ENCODE assay signal across 19 cellular contexts in the genomic region with DNA sequence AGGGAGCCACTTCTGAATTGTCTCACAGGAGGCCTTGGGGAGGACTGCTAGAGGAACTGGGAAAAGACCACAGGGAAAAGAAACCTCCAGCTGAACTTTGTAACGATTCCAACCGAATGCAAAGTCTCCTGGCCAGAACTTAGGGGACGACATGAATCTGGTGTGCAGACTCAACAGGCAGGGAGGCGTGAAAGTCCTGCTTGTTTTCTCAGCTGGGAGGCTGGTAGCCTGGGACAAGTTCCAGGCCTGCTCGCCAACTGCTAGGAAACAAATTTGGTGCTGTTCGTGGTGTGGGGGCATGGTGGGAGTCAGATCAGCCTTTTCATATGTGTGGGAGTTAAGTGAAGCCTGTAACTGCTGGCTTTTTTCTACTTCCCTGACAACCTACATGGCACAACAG.
"Had no signal": no experiment of that assay in that cellular context is flagged by ENCODE, and none has a peak within 500 bp of the region (broad histone marks: within the 10 kb centered on the region; RNA-seq: fewer than 3 reads in every experiment).

No MANE protein-coding gene starts in this region.

- H3K36me3 ChIP-seq: right atrium auricular region, upper lobe of left lung had no signal

- H3K36me3 Mint-ChIP-seq: activated naive CD8-positive, alpha-beta T cell treated with anti-CD3 and anti-CD28 coated beads, Interleukin-2, amount 10 ng/mL, durations not matched to agents 7 days and 5 days; brain; naive B cell had no signal

- H3K27me3 ChIP-seq: foreskin keratinocyte, right atrium auricular region, testis, upper lobe of left lung had no signal

- H3K9me3 ChIP-seq: right atrium auricular region, testis, upper lobe of left lung had no signal

- H3K4me1 Mint-ChIP-seq: activated CD4-positive, alpha-beta T cell treated with anti-CD3 and anti-CD28 coated beads, Interleukin-2, amount 10 ng/mL, durations not matched to agents 7 days and 5 days; activated naive CD8-positive, alpha-beta T cell treated with anti-CD3 and anti-CD28 coated beads, Interleukin-2, amount 10 ng/mL, durations not matched to agents 7 days and 5 days; brain; naive B cell; stimulated activated naive CD8-positive, alpha-beta T cell treated with anti-CD3 and anti-CD28 coated beads, Interleukin-15, amount 100 ng/mL, for 72 hours had no signal

- H3K27ac Mint-ChIP-seq: activated CD4-positive, alpha-beta T cell treated with anti-CD3 and anti-CD28 coated beads, Interleukin-2, amount 10 ng/mL, durations not matched to agents 7 days and 5 days; activated naive CD8-positive, alpha-beta T cell treated with anti-CD3 and anti-CD28 coated beads, Interleukin-2, amount 10 ng/mL, durations not matched to agents 7 days and 5 days; activated T-helper 1 cell treated with anti-CD3 and anti-CD28 coated beads, Interleukin-12 subunit alpha, Interleukin-12 subunit beta, Interleukin-2, Interleukin-4 antibody, amounts not matched to agents 30 ng/mL and 10 ng/mL and 1 ng/mL, durations not matched to agents 14 hours and 24 hours and 36 hours; brain; naive B cell; T-helper 2 cell treated with Interferon-gamma antibody and Interleukin-4, amounts not matched to agents 5 μg/mL and 100 μg/mL, for 36 hours had no signal

- H3K4me3 ChIP-seq: lung, right atrium auricular region, testis, upper lobe of left lung had no signal

- DNase-seq: activated CD4-positive, alpha-beta T cell treated with anti-CD3 and anti-CD28 coated beads, Interleukin-2, amount 10 ng/mL, durations not matched to agents 7 days and 5 days; activated CD4-positive, CD25-positive, alpha-beta regulatory T cell; activated naive CD4-positive, alpha-beta T cell; activated naive CD8-positive, alpha-beta T cell treated with anti-CD3 and anti-CD28 coated beads, Interleukin-2, amount 10 ng/mL, durations not matched to agents 7 days and 5 days; central memory CD4-positive, alpha-beta T cell; effector CD8-positive, alpha-beta T cell; left colon; naive B cell; stimulated activated CD4-positive, alpha-beta T cell treated with anti-CD3 and anti-CD28 coated beads, Interleukin-15, amount 100 ng/mL, for 24 hours; stimulated activated CD4-positive, alpha-beta T cell treated with anti-CD3 and anti-CD28 coated beads, Interleukin-4, amount 100 ng/mL, for 24 hours; stimulated activated naive CD8-positive, alpha-beta T cell treated with anti-CD3 and anti-CD28 coated beads, Interleukin-15, amount 100 ng/mL, for 72 hours; testis; upper lobe of left lung had no signal

- H3K27me3 Mint-ChIP-seq: activated CD4-positive, alpha-beta T cell treated with anti-CD3 and anti-CD28 coated beads, Interleukin-2, amount 10 ng/mL, durations not matched to agents 7 days and 5 days; activated naive CD8-positive, alpha-beta T cell treated with anti-CD3 and anti-CD28 coated beads, Interleukin-2, amount 10 ng/mL, durations not matched to agents 7 days and 5 days; naive B cell; stimulated activated naive CD8-positive, alpha-beta T cell treated with anti-CD3 and anti-CD28 coated beads, Interleukin-15, amount 100 ng/mL, for 72 hours had no signal

- H3K4me3 Mint-ChIP-seq: activated CD4-positive, alpha-beta T cell treated with anti-CD3 and anti-CD28 coated beads, Interleukin-2, amount 10 ng/mL, durations not matched to agents 7 days and 5 days; activated naive CD8-positive, alpha-beta T cell treated with anti-CD3 and anti-CD28 coated beads, Interleukin-2, amount 10 ng/mL, durations not matched to agents 7 days and 5 days; activated T-helper 1 cell treated with anti-CD3 and anti-CD28 coated beads, Interleukin-12 subunit alpha, Interleukin-12 subunit beta, Interleukin-2, Interleukin-4 antibody, amounts not matched to agents 30 ng/mL and 10 ng/mL and 1 ng/mL, durations not matched to agents 14 hours and 24 hours and 36 hours; brain; stimulated activated naive CD8-positive, alpha-beta T cell treated with anti-CD3 and anti-CD28 coated beads, Interleukin-15, amount 100 ng/mL, for 72 hours; T-helper 2 cell treated with Interferon-gamma antibody and Interleukin-4, amounts not matched to agents 5 μg/mL and 100 μg/mL, for 36 hours had no signal

- H3K4me1 ChIP-seq: foreskin keratinocyte, right atrium auricular region, testis, upper lobe of left lung had no signal

- H3K27ac ChIP-seq: foreskin keratinocyte, right atrium auricular region, testis, upper lobe of left lung had no signal
